Comparison of ENCODE assay signal across 34 cellular contexts in genomic region chr6:22332216-22332615, GRCh38. TPM values are rescaled to one million over a fixed set of nuclear protein-coding genes. Genes with fewer than 3 reads are reported as not detected.
"Had no signal": no experiment of that assay in that cellular context is flagged by ENCODE, and none has a peak within 500 bp of the region (broad histone marks: within the 10 kb centered on the region; RNA-seq: fewer than 3 reads in every experiment).

No MANE protein-coding gene starts in this region.

- DNase-seq: activated CD4-positive, alpha-beta memory T cell treated with anti-CD3 and anti-CD28 coated beads, Interleukin-2, amount 10 ng/mL, durations not matched to agents 7 days and 5 days; activated CD4-positive, alpha-beta T cell treated with anti-CD3 and anti-CD28 coated beads for 1 hour; activated CD4-positive, alpha-beta T cell treated with anti-CD3 and anti-CD28 coated beads for 4 hours; activated CD4-positive, alpha-beta T cell treated with anti-CD3 and anti-CD28 coated beads, Interleukin-2, amount 10 ng/mL, durations not matched to agents 7 days and 5 days; activated CD4-positive, alpha-beta T cell treated with anti-CD3 and anti-CD28 coated beads, Interleukin-2, amount 50 U/mL, for 4 hours; activated CD8-positive, alpha-beta memory T cell treated with anti-CD3 and anti-CD28 coated beads, Interleukin-2, amount 50 U/mL, for 48 hours; activated gamma-delta T cell; activated naive CD4-positive, alpha-beta T cell; activated naive CD4-positive, alpha-beta T cell treated with anti-CD3 and anti-CD28 coated beads, Interleukin-2, amount 10 ng/mL, durations not matched to agents 7 days and 5 days; activated naive CD8-positive, alpha-beta T cell treated with anti-CD3 and anti-CD28 coated beads, Interleukin-2, amount 10 ng/mL, durations not matched to agents 7 days and 5 days; activated T-cell treated with anti-CD3 and anti-CD28 coated beads for 4 hours; activated T-cell treated with anti-CD3 and anti-CD28 coated beads, Interleukin-2, amount 50 U/mL, for 24 hours; activated T-cell treated with anti-CD3 and anti-CD28 coated beads, Interleukin-2, amount 50 U/mL, for 72 hours; central memory CD4-positive, alpha-beta T cell; cerebellar nuclear complex; colonic mucosa; effector CD8-positive, alpha-beta T cell; esophagus squamous epithelium; foreskin melanocyte; heart right ventricle had no signal

- H3K4me1 ChIP-seq: ascending aorta, breast epithelium, colonic mucosa, gastroesophageal sphincter, heart right ventricle had no signal

- H3K4me3 ChIP-seq: ascending aorta, breast epithelium, cardiac muscle cell, colonic mucosa, esophagus squamous epithelium, gastroesophageal sphincter, heart right ventricle, hepatocyte had no signal

- H3K27me3 ChIP-seq: ascending aorta, breast epithelium, cardiac muscle cell, colonic mucosa, esophagus squamous epithelium, gastroesophageal sphincter, heart right ventricle, hepatocyte had no signal

- ATAC-seq: activated naive CD4-positive, alpha-beta T cell treated with anti-CD3 and anti-CD28 coated beads, Interleukin-2, amount 50 U/mL, for 72 hours; activated T-cell treated with anti-CD3 and anti-CD28 coated beads, Interleukin-2, amount 50 U/mL, for 72 hours; gastroesophageal sphincter; heart right ventricle had no signal

- H3K79me2 ChIP-seq: hepatocyte had no signal

- H3K27ac ChIP-seq: ascending aorta, breast epithelium, cardiac muscle cell, colonic mucosa, epithelial cell of prostate, esophagus squamous epithelium, gastroesophageal sphincter, heart right ventricle, hepatocyte had no signal

- H2AFZ ChIP-seq: hepatocyte had no signal

- FAIRE-seq: endometrium, endothelial cell of umbilical vein had no signal

- H3K36me3 ChIP-seq: ascending aorta, breast epithelium, cardiac muscle cell, colonic mucosa, esophagus squamous epithelium, gastroesophageal sphincter, heart right ventricle had no signal

- H3K9me3 ChIP-seq: ascending aorta, breast epithelium, colonic mucosa, esophagus squamous epithelium, gastroesophageal sphincter, heart right ventricle had no signal

- H3K4me2 ChIP-seq: hepatocyte had no signal

RNA-seq across cellular contexts. Expression of gene PRL, which starts 35.4 kb away (rescaled TPM):
- total RNA-seq: activated CD4-positive, alpha-beta memory T cell treated with anti-CD3 and anti-CD28 coated beads, Interleukin-2, amount 10 ng/mL, durations not matched to agents 7 days and 5 days; activated CD4-positive, alpha-beta T cell treated with anti-CD3 and anti-CD28 coated beads, Interleukin-2, amount 10 ng/mL, durations not matched to agents 7 days and 5 days; activated naive CD4-positive, alpha-beta T cell treated with anti-CD3 and anti-CD28 coated beads, Interleukin-2, amount 50 U/mL, for 72 hours; activated naive CD8-positive, alpha-beta T cell treated with anti-CD3 and anti-CD28 coated beads, Interleukin-2, amount 10 ng/mL, durations not matched to agents 7 days and 5 days; ascending aorta; cardiac muscle cell; colonic mucosa; dermis microvascular lymphatic vessel endothelial cell; endothelial cell of umbilical vein; esophagus squamous epithelium; fibroblast of lung; fibroblast of villous mesenchyme; gastroesophageal sphincter; glomerular endothelial cell; heart right ventricle; hepatocyte had no signal
- polyA plus RNA-seq: cardiac muscle cell, endothelial cell of umbilical vein, esophagus, fibroblast of lung, heart right ventricle, hepatocyte had no signal
